ENCODE assay signal across 34 cellular contexts in the genomic region with DNA sequence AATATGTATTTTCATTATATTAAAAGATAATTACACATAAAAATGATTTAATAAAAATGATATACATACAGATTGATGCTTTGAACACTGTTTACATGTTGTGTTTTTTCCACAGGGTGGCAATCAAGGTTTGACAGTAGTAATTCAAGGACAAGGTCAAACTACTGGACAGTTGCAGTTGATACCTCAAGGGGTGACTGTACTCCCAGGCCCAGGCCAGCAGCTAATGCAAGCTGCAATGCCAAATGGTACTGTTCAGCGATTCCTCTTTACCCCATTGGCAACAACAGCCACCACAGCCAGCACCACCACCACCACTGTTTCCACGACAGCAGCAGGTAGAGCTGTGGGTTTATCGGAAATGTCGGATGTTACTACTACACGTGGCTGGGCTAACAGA.
"Had no signal": no experiment of that assay in that cellular context is flagged by ENCODE, and none has a peak within 500 bp of the region (broad histone marks: within the 10 kb centered on the region; RNA-seq: fewer than 3 reads in every experiment).

No MANE protein-coding gene starts in this region.

- H3K27ac ChIP-seq: ascending aorta, cardiac muscle cell, VCaP had no signal

- H3K4me3 Mint-ChIP-seq: activated B cell treated with CpG ODN at 0.5 μM for 24 hours; activated CD4-positive, alpha-beta memory T cell treated with anti-CD3 and anti-CD28 coated beads for 36 hours; activated CD4-positive, alpha-beta T cell treated with anti-CD3 and anti-CD28 coated beads, Interleukin-2, amount 10 ng/mL, durations not matched to agents 24 days and 14 days; activated CD8-positive, alpha-beta T cell treated with anti-CD3 and anti-CD28 coated beads for 36 hours; activated naive CD4-positive, alpha-beta T cell treated with anti-CD3 and anti-CD28 coated beads, Interleukin-2, amount 10 ng/mL, durations not matched to agents 7 days and 5 days; activated naive CD4-positive, alpha-beta T cell treated with anti-CD3 and anti-CD28 coated beads, Interleukin-2, amount 50 U/mL, for 24 hours; activated naive CD8-positive, alpha-beta T cell; activated naive CD8-positive, alpha-beta T cell treated with anti-CD3 and anti-CD28 coated beads, Interleukin-2, amount 10 ng/mL, durations not matched to agents 7 days and 5 days; activated naive CD8-positive, alpha-beta T cell treated with anti-CD3 and anti-CD28 coated beads, Interleukin-2, amount 50 U/mL, for 24 hours; activated T-cell treated with anti-CD3 and anti-CD28 coated beads, Interleukin-2, amount 50 U/mL, for 24 hours; brain; T-helper 1 cell treated with Interleukin-12 subunit alpha and Interleukin-12 subunit beta and Interleukin-4 antibody, amounts not matched to agents 30 μg/mL and 1 μg/mL, for 36 hours; T-helper 2 cell treated with Interferon-gamma antibody and Interleukin-4, amounts not matched to agents 5 μg/mL and 100 μg/mL, for 36 hours had no signal

- H3K27me3 ChIP-seq: ascending aorta, cardiac muscle cell had no signal

- ATAC-seq: activated CD8-positive, alpha-beta T cell treated with anti-CD3 and anti-CD28 coated beads for 36 hours; activated naive CD8-positive, alpha-beta T cell treated with anti-CD3 and anti-CD28 coated beads, Interleukin-2, amount 50 U/mL, for 24 hours had no signal

- H3K9me3 ChIP-seq: ascending aorta had no signal

- H3K4me1 Mint-ChIP-seq: activated B cell treated with CpG ODN at 0.5 μM for 24 hours; activated CD4-positive, alpha-beta T cell treated with anti-CD3 and anti-CD28 coated beads, Interleukin-2, amount 10 ng/mL, durations not matched to agents 24 days and 14 days; activated naive CD4-positive, alpha-beta T cell treated with anti-CD3 and anti-CD28 coated beads, Interleukin-2, amount 10 ng/mL, durations not matched to agents 7 days and 5 days; activated naive CD4-positive, alpha-beta T cell treated with anti-CD3 and anti-CD28 coated beads, Interleukin-2, amount 50 U/mL, for 24 hours; activated naive CD8-positive, alpha-beta T cell treated with anti-CD3 and anti-CD28 coated beads, Interleukin-2, amount 50 U/mL, for 24 hours; brain had no signal

- H3K27ac Mint-ChIP-seq: activated CD4-positive, alpha-beta memory T cell treated with anti-CD3 and anti-CD28 coated beads for 36 hours; activated CD4-positive, alpha-beta T cell treated with anti-CD3 and anti-CD28 coated beads, Interleukin-2, amount 10 ng/mL, durations not matched to agents 24 days and 14 days; activated CD8-positive, alpha-beta T cell treated with anti-CD3 and anti-CD28 coated beads for 36 hours; activated naive CD4-positive, alpha-beta T cell treated with anti-CD3 and anti-CD28 coated beads, Interleukin-2, amount 10 ng/mL, durations not matched to agents 7 days and 5 days; activated naive CD4-positive, alpha-beta T cell treated with anti-CD3 and anti-CD28 coated beads, Interleukin-2, amount 50 U/mL, for 24 hours; activated naive CD8-positive, alpha-beta T cell treated with anti-CD3 and anti-CD28 coated beads, Interleukin-2, amount 10 ng/mL, durations not matched to agents 7 days and 5 days; activated T-helper 2 cell treated with anti-CD3 and anti-CD28 coated beads, Interferon-gamma antibody, Interleukin-2, Interleukin-4, amounts not matched to agents 10 μg/mL and 5 μg/mL and 100 μg/mL, durations not matched to agents 14 hours and 24 hours and 36 hours; T-helper 1 cell treated with Interleukin-12 subunit alpha and Interleukin-12 subunit beta and Interleukin-4 antibody, amounts not matched to agents 30 μg/mL and 1 μg/mL, for 36 hours; T-helper 2 cell treated with Interferon-gamma antibody and Interleukin-4, amounts not matched to agents 5 μg/mL and 100 μg/mL, for 36 hours had no signal

- DNase-seq: activated B cell treated with CpG ODN at 0.5 μM for 24 hours; activated CD4-positive, alpha-beta memory T cell treated with anti-CD3 and anti-CD28 coated beads for 36 hours; activated CD4-positive, alpha-beta T cell treated with anti-CD3 and anti-CD28 coated beads for 4 hours; activated CD4-positive, alpha-beta T cell treated with anti-CD3 and anti-CD28 coated beads, Interleukin-2, amount 10 ng/mL, durations not matched to agents 24 days and 14 days; activated CD4-positive, alpha-beta T cell treated with anti-CD3 and anti-CD28 coated beads, Interleukin-2, amount 50 U/mL, for 1 hour; activated CD4-positive, alpha-beta T cell treated with anti-CD3 and anti-CD28 coated beads, Interleukin-2, amount 50 U/mL, for 4 hours; activated CD4-positive, CD25-positive, alpha-beta regulatory T cell treated with anti-CD3 and anti-CD28 coated beads, Interleukin-2, amount 50 U/mL, for 72 hours; activated CD8-positive, alpha-beta memory T cell treated with anti-CD3 and anti-CD28 coated beads, Interleukin-2, amount 50 U/mL, for 4 hours; activated CD8-positive, alpha-beta T cell treated with anti-CD3 and anti-CD28 coated beads for 36 hours; activated effector memory CD4-positive, alpha-beta T cell treated with Interleukin-2 at 50 U/mL for 16 hours; activated gamma-delta T cell; activated naive CD4-positive, alpha-beta T cell treated with anti-CD3 and anti-CD28 coated beads, Interleukin-2, amount 10 ng/mL, durations not matched to agents 7 days and 5 days; activated naive CD4-positive, alpha-beta T cell treated with Interleukin-2 at 50 U/mL for 16 hours; activated naive CD8-positive, alpha-beta T cell treated with anti-CD3 and anti-CD28 coated beads, Interleukin-2, amount 10 ng/mL, durations not matched to agents 7 days and 5 days; activated naive CD8-positive, alpha-beta T cell treated with anti-CD3 and anti-CD28 coated beads, Interleukin-2, amount 50 U/mL, for 24 hours; activated T-cell treated with anti-CD3 and anti-CD28 coated beads, Interleukin-2, amount 50 U/mL, for 24 hours; activated T-cell treated with anti-CD3 and anti-CD28 coated beads, Interleukin-2, amount 50 U/mL, for 48 hours; amygdala; anterior cingulate cortex; central memory CD4-positive, alpha-beta T cell; cerebellar nuclear complex; SW 1271; T-helper 1 cell; T-helper 2 cell; T-helper 9 cell had no signal

- H3K4me1 ChIP-seq: ascending aorta had no signal

- H3K9me3 Mint-ChIP-seq: activated B cell treated with CpG ODN at 0.5 μM for 24 hours; activated CD4-positive, alpha-beta memory T cell treated with anti-CD3 and anti-CD28 coated beads for 36 hours; activated CD4-positive, alpha-beta T cell treated with anti-CD3 and anti-CD28 coated beads, Interleukin-2, amount 10 ng/mL, durations not matched to agents 24 days and 14 days; activated CD8-positive, alpha-beta T cell treated with anti-CD3 and anti-CD28 coated beads for 36 hours; activated naive CD4-positive, alpha-beta T cell treated with anti-CD3 and anti-CD28 coated beads, Interleukin-2, amount 10 ng/mL, durations not matched to agents 7 days and 5 days; activated naive CD4-positive, alpha-beta T cell treated with anti-CD3 and anti-CD28 coated beads, Interleukin-2, amount 50 U/mL, for 24 hours; activated naive CD8-positive, alpha-beta T cell treated with anti-CD3 and anti-CD28 coated beads, Interleukin-2, amount 10 ng/mL, durations not matched to agents 7 days and 5 days; activated naive CD8-positive, alpha-beta T cell treated with anti-CD3 and anti-CD28 coated beads, Interleukin-2, amount 50 U/mL, for 24 hours; activated T-cell treated with anti-CD3 and anti-CD28 coated beads, Interleukin-2, amount 50 U/mL, for 24 hours; activated T-helper 2 cell treated with anti-CD3 and anti-CD28 coated beads, Interferon-gamma antibody, Interleukin-2, Interleukin-4, amounts not matched to agents 10 μg/mL and 5 μg/mL and 100 μg/mL, durations not matched to agents 14 hours and 24 hours and 36 hours; brain; T-helper 1 cell treated with Interleukin-12 subunit alpha and Interleukin-12 subunit beta and Interleukin-4 antibody, amounts not matched to agents 30 μg/mL and 1 μg/mL, for 36 hours; T-helper 2 cell treated with Interferon-gamma antibody and Interleukin-4, amounts not matched to agents 5 μg/mL and 100 μg/mL, for 36 hours had no signal

- H3K27me3 Mint-ChIP-seq: activated B cell treated with CpG ODN at 0.5 μM for 24 hours; activated CD4-positive, alpha-beta memory T cell treated with anti-CD3 and anti-CD28 coated beads for 36 hours; activated CD4-positive, alpha-beta T cell treated with anti-CD3 and anti-CD28 coated beads, Interleukin-2, amount 10 ng/mL, durations not matched to agents 24 days and 14 days; activated CD8-positive, alpha-beta T cell treated with anti-CD3 and anti-CD28 coated beads for 36 hours; activated naive CD4-positive, alpha-beta T cell treated with anti-CD3 and anti-CD28 coated beads, Interleukin-2, amount 10 ng/mL, durations not matched to agents 7 days and 5 days; activated naive CD4-positive, alpha-beta T cell treated with anti-CD3 and anti-CD28 coated beads, Interleukin-2, amount 50 U/mL, for 24 hours; activated naive CD8-positive, alpha-beta T cell; activated naive CD8-positive, alpha-beta T cell treated with anti-CD3 and anti-CD28 coated beads, Interleukin-2, amount 10 ng/mL, durations not matched to agents 7 days and 5 days; activated naive CD8-positive, alpha-beta T cell treated with anti-CD3 and anti-CD28 coated beads, Interleukin-2, amount 50 U/mL, for 24 hours; activated T-cell treated with anti-CD3 and anti-CD28 coated beads, Interleukin-2, amount 50 U/mL, for 24 hours; brain had no signal

- H3K4me3 ChIP-seq: ascending aorta, cardiac muscle cell had no signal
